In the genomic region with DNA sequence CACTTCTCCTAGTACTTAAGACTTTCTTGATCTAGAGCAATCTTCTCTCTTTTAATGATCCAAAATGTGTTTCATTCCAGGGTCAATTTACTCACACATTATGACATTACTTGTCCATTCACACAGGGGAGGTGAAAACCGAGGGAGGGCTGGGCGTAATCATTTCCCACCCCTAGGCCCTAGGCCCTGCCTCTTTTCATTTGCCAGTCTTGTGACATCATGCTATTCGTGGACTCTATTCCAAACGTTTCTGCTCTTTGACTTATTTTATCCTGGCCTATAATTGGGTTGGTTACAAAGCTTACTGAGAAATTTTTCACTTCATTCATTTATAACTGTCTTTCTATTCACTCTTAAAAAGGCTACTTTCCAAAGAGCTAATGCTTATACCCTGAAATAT, we compare ENCODE assay signal across 8 cellular contexts. TPM values are rescaled to one million over a fixed set of nuclear protein-coding genes. Genes with fewer than 3 reads are reported as not detected.
DNase-seq lines count a peak whose midpoint lies in the region; ATAC-seq and TF ChIP-seq lines count a peak whose summit lies in the region.

No MANE protein-coding gene starts in this region.

- no peak for ATAC-seq in activated CD4-positive, alpha-beta T cell treated with anti-CD3 and anti-CD28 coated beads for 36 hours
- no peak for ATAC-seq in PC-3
- peak; percentile 32 for ATAC-seq in stimulated activated memory B cell treated with anti-CD40 and anti-IgM and Interleukin-4, amounts not matched to agents 10 μg/mL and 1 μg/mL and 100 μg/mL, for 72 hours
- ATAC-seq in HG03159 (IDR thresholded peaks at IDR 0.05; ENCODE audit: unreplicated experiment) = no peak
- no peak for ATAC-seq in HG03442 (IDR thresholded peaks at IDR 0.05; ENCODE audit: unreplicated experiment)

- peaks cover 14% of the 10 kb centered on the region for H3K4me1 ChIP-seq in PC-3 (ENCODE audit: insufficient read depth, low read length)

- BruUV-seq in PC-3 (replicated peaks; lab: Mats Ljungman, UMichigan) = no TSS peak

- no peak overlapping the region for H2AFZ ChIP-seq in PC-3 (ENCODE audit: low read length)

- no peak overlapping the region for H3K27ac ChIP-seq in PC-3 (ENCODE audit: low read length)
- peak overlapping the region in 3 of 59 donors; percentile 8 to 24 (median 18) for H3K27ac ChIP-seq in dorsolateral prefrontal cortex

- TF ChIP-seq CTCF in PC-3 (conservative IDR thresholded peaks at IDR 0.05; ENCODE audit: low read depth, low read length) (no peak), dorsolateral prefrontal cortex (IDR thresholded peaks at IDR 0.05 in 54 of 56, conservative IDR thresholded peaks at IDR 0.05 in 2 of 56; ENCODE audit: low read depth in 1 of 56, partially characterized antibody in 56 of 56) (no peak)

- intact Hi-C loops in activated CD4-positive, alpha-beta T cell treated with anti-CD3 and anti-CD28 coated beads for 36 hours (cut with DNase I, micrococcal nuclease) = no loop called here
- intact Hi-C loops in PC-3 (cut with micrococcal nuclease) = no loop called here
- intact Hi-C loops in dorsolateral prefrontal cortex (cut with DNase I) = loop anchor here in 1 of 2 donors (5.0 kb wide), 1 partner anchor 203 kb away; a partner anchor contains a TSS

- H3K27me3 ChIP-seq in PC-3 (ENCODE audit: low read length) = no peaks in the 10 kb centered on the region
- H3K27me3 ChIP-seq in dorsolateral prefrontal cortex = no peaks in the 10 kb centered on the region

- H3K9me3 Mint-ChIP-seq in activated CD4-positive, alpha-beta T cell treated with anti-CD3 and anti-CD28 coated beads for 36 hours (ENCODE audit: low read depth) = no peaks in the 10 kb centered on the region
- H3K9me3 Mint-ChIP-seq in stimulated activated memory B cell treated with anti-CD40 and anti-IgM and Interleukin-4, amounts not matched to agents 10 μg/mL and 1 μg/mL and 100 μg/mL, for 72 hours = peaks cover 9% of the 10 kb centered on the region

- peak; percentile 34 for DNase-seq in activated CD4-positive, alpha-beta T cell treated with anti-CD3 and anti-CD28 coated beads for 36 hours
- DNase-seq in activated CD4-positive, alpha-beta T cell treated with anti-CD3 and anti-CD28 coated beads, Interleukin-2, amount 50 U/mL, for 4 hours = no peak
- DNase-seq in PC-3 (no peak), dorsolateral prefrontal cortex (no peak), DMS79 (lab: John Stamatoyannopoulos, UW) (no peak)

- CTCF ChIA-PET in activated CD4-positive, alpha-beta T cell treated with anti-CD3 and anti-CD28 coated beads for 36 hours (lab: Charles Lee) = interaction anchor here (1.0 kb wide), 2 partner anchors 129 to 256 kb away, joined by 3 to 4 read pairs; no protein-coding TSS in a partner anchor
- CTCF ChIA-PET in PC-3 (lab: Charles Lee) = no interaction called here

- peak overlapping the region; percentile 95 for H3K4me3 Mint-ChIP-seq in activated CD4-positive, alpha-beta T cell treated with anti-CD3 and anti-CD28 coated beads for 36 hours
- H3K4me3 Mint-ChIP-seq in stimulated activated memory B cell treated with anti-CD40 and anti-IgM and Interleukin-4, amounts not matched to agents 10 μg/mL and 1 μg/mL and 100 μg/mL, for 72 hours = no peak overlapping the region

- H3K4me3 ChIP-seq in PC-3 (ENCODE audit: low read length) = peak overlapping the region; percentile 78
- peak overlapping the region in 33 of 59 donors; percentile 2 to 100 (median 91) for H3K4me3 ChIP-seq in dorsolateral prefrontal cortex

- peaks cover 10% of the 10 kb centered on the region; the same call in 1 of the 2 replicates for H4K20me1 ChIP-seq in PC-3 (ENCODE audit: low read length)

- no peaks in the 10 kb centered on the region for H3F3A ChIP-seq in PC-3 (ENCODE audit: low read length, unreplicated experiment)

- H3K36me3 Mint-ChIP-seq in activated CD4-positive, alpha-beta T cell treated with anti-CD3 and anti-CD28 coated beads for 36 hours (ENCODE audit: low read depth) = peaks cover 37% of the 10 kb centered on the region
- H3K36me3 Mint-ChIP-seq in stimulated activated memory B cell treated with anti-CD40 and anti-IgM and Interleukin-4, amounts not matched to agents 10 μg/mL and 1 μg/mL and 100 μg/mL, for 72 hours = peaks cover 10% of the 10 kb centered on the region

- H3K9me2 ChIP-seq in PC-3 (replicated peaks; ENCODE audit: low read length) = no peaks in the 10 kb centered on the region

- no peaks in the 10 kb centered on the region for H3K9me3 ChIP-seq in PC-3 (ENCODE audit: low read length)

- no peaks in the 10 kb centered on the region for H3K27me3 Mint-ChIP-seq in activated CD4-positive, alpha-beta T cell treated with anti-CD3 and anti-CD28 coated beads for 36 hours
- H3K27me3 Mint-ChIP-seq in stimulated activated memory B cell treated with anti-CD40 and anti-IgM and Interleukin-4, amounts not matched to agents 10 μg/mL and 1 μg/mL and 100 μg/mL, for 72 hours = peaks cover 81% of the 10 kb centered on the region

- peaks cover 11% of the 10 kb centered on the region; the same call in 1 of the 2 replicates for H3K36me3 ChIP-seq in PC-3 (ENCODE audit: low read depth, low read length)

- peak overlapping the region; percentile 99 for H3K4me2 ChIP-seq in PC-3 (ENCODE audit: low read length)

- H3K27ac Mint-ChIP-seq in activated CD4-positive, alpha-beta T cell treated with anti-CD3 and anti-CD28 coated beads for 36 hours = peak overlapping the region; percentile 51
- no peak overlapping the region for H3K27ac Mint-ChIP-seq in stimulated activated memory B cell treated with anti-CD40 and anti-IgM and Interleukin-4, amounts not matched to agents 10 μg/mL and 1 μg/mL and 100 μg/mL, for 72 hours

- POLR2A ChIA-PET in activated CD4-positive, alpha-beta T cell treated with anti-CD3 and anti-CD28 coated beads for 36 hours (lab: Charles Lee) = no interaction called here
- POLR2A ChIA-PET in PC-3 (lab: Charles Lee; ENCODE audit: unreplicated experiment) = no interaction called here

- peaks cover 67% of the 10 kb centered on the region for H3K79me2 ChIP-seq in PC-3 (ENCODE audit: low read length)

- no peak overlapping the region for H3K9ac ChIP-seq in PC-3 (ENCODE audit: low read length)

- peaks cover 46% of the 10 kb centered on the region for H3K4me1 Mint-ChIP-seq in activated CD4-positive, alpha-beta T cell treated with anti-CD3 and anti-CD28 coated beads for 36 hours
- H3K4me1 Mint-ChIP-seq in stimulated activated memory B cell treated with anti-CD40 and anti-IgM and Interleukin-4, amounts not matched to agents 10 μg/mL and 1 μg/mL and 100 μg/mL, for 72 hours = peaks cover 47% of the 10 kb centered on the region

RNA-seq across cellular contexts. Expression of a gene that starts 2.4 kb away (rescaled TPM):
- total RNA-seq in activated CD4-positive, alpha-beta T cell treated with anti-CD3 and anti-CD28 coated beads for 36 hours = 10 to 100 TPM; 34.6 to 35.0 TPM
- 12.9 and 16.1 TPM in 2 replicates for total RNA-seq in PC-3 (2014; rRNA removed)
- 10 to 100 TPM; 13.2 to 29.5 (median 19.8) TPM for total RNA-seq in dorsolateral prefrontal cortex

RNA-seq across cellular contexts. Expression of a gene that starts 54.7 kb away (rescaled TPM):
- total RNA-seq in activated CD4-positive, alpha-beta T cell treated with anti-CD3 and anti-CD28 coated beads for 36 hours = 10 to 100 TPM; 29.5 to 43.3 TPM
- total RNA-seq in PC-3 (2014; rRNA removed) (15.2 and 16.5 TPM in 2 replicates), dorsolateral prefrontal cortex (10 to 100 TPM; 48.3 to 81.3 (median 63.1) TPM)
